Comparison of ENCODE assay signal across 8 cellular contexts in the genomic region with DNA sequence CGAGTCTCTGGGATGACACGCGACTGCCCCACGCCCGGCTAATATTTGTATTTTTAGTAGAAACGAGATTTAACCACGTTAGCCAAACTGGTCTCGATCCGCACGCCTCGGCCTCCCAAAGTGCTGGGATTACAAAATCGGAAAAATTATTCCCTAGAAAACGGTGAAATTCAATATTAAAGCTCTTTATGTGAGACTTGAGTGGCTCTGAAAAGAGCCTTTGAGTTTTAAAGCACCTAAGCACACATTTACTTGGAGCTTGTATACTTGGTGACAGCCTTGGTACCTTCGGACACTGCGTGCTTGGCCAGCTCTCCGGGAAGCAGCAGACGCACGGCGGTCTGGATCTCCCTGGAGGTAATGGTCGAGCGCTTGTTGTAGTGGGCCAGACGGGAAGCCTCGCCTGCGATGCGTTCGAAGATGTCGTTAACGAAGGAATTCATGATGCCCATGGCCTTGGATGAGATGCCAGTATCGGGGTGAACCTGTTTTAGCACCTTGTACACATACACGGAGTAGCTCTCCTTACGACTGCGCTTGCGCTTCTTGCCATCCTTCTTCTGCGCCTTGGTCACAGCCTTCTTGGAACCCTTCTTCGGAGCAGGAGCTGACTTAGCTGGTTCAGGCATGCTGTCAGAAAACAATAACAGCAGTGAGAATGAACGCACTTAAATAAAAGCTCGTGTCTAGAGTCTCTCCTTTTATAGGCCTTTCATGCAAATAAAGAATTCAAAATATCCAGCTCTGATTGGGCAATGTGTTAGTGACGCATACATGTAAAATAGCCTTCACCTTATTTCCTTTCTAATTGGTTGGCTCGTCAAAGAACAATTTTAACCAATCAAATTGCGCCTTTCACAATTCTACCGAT.
A peak's percentile ranks its signal among the peaks of the same experiment; 100 is the strongest.
DNase-seq lines count a peak whose midpoint lies in the region; ATAC-seq and TF ChIP-seq lines count a peak whose summit lies in the region.

No MANE protein-coding gene starts in this region.

- H3K9ac ChIP-seq in NT2/D1 (ENCODE audit: insufficient read length, low read depth): peak overlapping the region; percentile 92
- peak overlapping the region in 3 of 5 donors; percentile 1 to 52 (median 18) for H3K9ac ChIP-seq in subcutaneous abdominal adipose tissue (ENCODE audit: low read length in 5 of 5)

- H3K9me3 ChIP-seq in NT2/D1 (ENCODE audit: insufficient read depth, low read length): no peaks in the 10 kb centered on the region
- peaks cover 0 to 4% (median 0%) of the 10 kb centered on the region in 5 donors for H3K9me3 ChIP-seq in subcutaneous abdominal adipose tissue (ENCODE audit: control insufficient read depth in 5 of 5, low read length in 5 of 5)

- H3K4me3 ChIP-seq in HL-60 (replicated peaks; ENCODE audit: insufficient read depth, low read length) (peak overlapping the region; percentile 29), NT2/D1 (ENCODE audit: insufficient read length, low read depth) (peak overlapping the region; percentile 79), subcutaneous abdominal adipose tissue (ENCODE audit: low read depth in 1 of 5, low read length in 5 of 5) (peak overlapping the region; percentile 63 to 80 (median 68))

- no peaks in the 10 kb centered on the region for H3K9me3 Mint-ChIP-seq in Calu3 (ENCODE audit: low read depth, unreplicated experiment)

- no peak for TF ChIP-seq CTCF in Calu3 (IDR thresholded peaks at IDR 0.05; ENCODE audit: unreplicated experiment)
- TF ChIP-seq CTCF in GM20000 (IDR thresholded peaks at IDR 0.05; ENCODE audit: extremely low read depth, missing control alignments): no peak
- TF ChIP-seq CTCF in HL-60 (IDR thresholded peaks at IDR 0.05; ENCODE audit: insufficient read depth, low read length): no peak

- H3K27me3 ChIP-seq in HL-60 (ENCODE audit: insufficient read depth, poor library complexity, severe bottlenecking) (no peaks in the 10 kb centered on the region), NT2/D1 (ENCODE audit: insufficient read depth, insufficient read length) (no peaks in the 10 kb centered on the region), subcutaneous abdominal adipose tissue (ENCODE audit: control insufficient read depth in 5 of 5, insufficient read depth in 4 of 5, low read length in 5 of 5) (peaks cover 5 to 39% (median 12%) of the 10 kb centered on the region in 5 donors)

- no peaks in the 10 kb centered on the region for H3K36me3 Mint-ChIP-seq in Calu3 (ENCODE audit: insufficient read depth, unreplicated experiment)

- DNase-seq in Calu3: peak; percentile 86
- DNase-seq in GM20000 (ENCODE audit: low spot score): peak; percentile 83
- peak in 1 of 2 experiments; percentile 84 for DNase-seq in HL-60 (ENCODE audit: low read depth in 1 of 2, low spot score in 1 of 2)
- no peak for DNase-seq in NT2/D1 (ENCODE audit: low read depth, low spot score)
- DNase-seq in activated T-cell treated with anti-CD3 and anti-CD28 coated beads for 48 hours (ENCODE audit: low read depth): peak; percentile 66
- peak; percentile 83 for DNase-seq in mucosa of gallbladder (ENCODE audit: low spot score)

- TSS peak; percentile 98 for BruUV-seq in Calu3 (replicated peaks; lab: Mats Ljungman, UMichigan)

- H3K4me3 Mint-ChIP-seq in Calu3 (ENCODE audit: low read depth, unreplicated experiment): no peak overlapping the region

- H3K36me3 ChIP-seq in NT2/D1 (ENCODE audit: insufficient read depth, insufficient read length, low read length): no peaks in the 10 kb centered on the region
- H3K36me3 ChIP-seq in subcutaneous abdominal adipose tissue (ENCODE audit: control insufficient read depth in 5 of 5, insufficient read depth in 5 of 5, low read length in 5 of 5): no peaks in the 10 kb centered on the region

- ATAC-seq in esophagus mucosa: peak; percentile 83

- H3K27ac ChIP-seq in HL-60 (replicated peaks) (peak overlapping the region; percentile 82), subcutaneous abdominal adipose tissue (ENCODE audit: low read depth, low read length) (peak overlapping the region; percentile 83)

- intact Hi-C loops in Calu3 (cut with micrococcal nuclease; ENCODE audit: unreplicated experiment): loop anchor here (1.0 to 5.0 kb wide), 7 partner anchors 17 to 1676 kb away; a partner anchor contains a TSS

- H3K4me1 Mint-ChIP-seq in Calu3 (ENCODE audit: low read depth, unreplicated experiment): peaks cover 53% of the 10 kb centered on the region

- no peaks in the 10 kb centered on the region for H3K27me3 Mint-ChIP-seq in Calu3 (ENCODE audit: unreplicated experiment)

- H3K4me1 ChIP-seq in NT2/D1 (ENCODE audit: insufficient read depth, insufficient read length) (peaks cover 2% of the 10 kb centered on the region), subcutaneous abdominal adipose tissue (ENCODE audit: control insufficient read depth in 5 of 5, insufficient read depth in 5 of 5, low read length in 5 of 5) (peaks cover 0 to 25% (median 24%) of the 10 kb centered on the region in 5 donors)

- no peak overlapping the region for H3K27ac Mint-ChIP-seq in Calu3 (ENCODE audit: unreplicated experiment)

- CTCF ChIA-PET in Calu3 (lab: Charles Lee): interaction anchor here (0.6 to 3.2 kb wide), 25 partner anchors 10 to 1741 kb away, joined by 3 to 25 read pairs (median 5); a partner anchor contains a TSS

Comparison
In these comparisons a context has a peak if more than half of its experiments do, and no peak if none do; other contexts are left out.
1. H3K4me3 ChIP-seq: peak in every context shown above with its lines; median percentile 79 in NT2/D1; 68 in subcutaneous abdominal adipose tissue; 29 in HL-60.